9 cellular contexts compared by ENCODE assay signal in the genomic region with DNA sequence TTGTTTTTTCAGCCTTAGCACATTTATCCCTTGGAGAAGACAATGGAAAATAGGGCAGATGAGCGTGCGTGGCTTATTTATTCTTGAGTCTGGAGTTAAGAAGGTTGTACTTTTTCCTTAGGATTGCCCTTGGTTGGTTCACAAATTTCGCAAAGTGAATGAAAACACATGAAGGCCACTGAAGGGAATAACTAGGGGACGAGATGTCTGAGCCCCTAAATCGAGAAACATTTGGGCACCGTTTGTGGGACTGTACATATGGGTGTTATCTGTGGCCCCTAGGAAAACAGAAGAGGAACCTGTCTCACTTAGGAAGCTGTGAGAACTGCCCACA. TPM values are rescaled to one million over a fixed set of nuclear protein-coding genes. Genes with fewer than 3 reads are reported as not detected.
DNase-seq lines count a peak whose midpoint lies in the region; ATAC-seq and TF ChIP-seq lines count a peak whose summit lies in the region.
"Had no signal": no experiment of that assay in that cellular context is flagged by ENCODE, and none has a peak within 500 bp of the region (broad histone marks: within the 10 kb centered on the region; RNA-seq: fewer than 3 reads in every experiment).

No MANE protein-coding gene starts in this region.

- no peak overlapping the region for H3K9ac ChIP-seq in skeletal muscle tissue (ENCODE audit: low read depth in 1 of 3, low read length in 3 of 3)

- DNase-seq in NCI-H82 (lab: John Stamatoyannopoulos, UW) (peak; percentile 61), NCI-H82 treated with DMSO at 0.1 percent for 48 hours (lab: John Stamatoyannopoulos, UW; ENCODE audit: unreplicated experiment) (no peak), Peyer's patch (no peak), esophagus squamous epithelium (lab: John Stamatoyannopoulos, UW) (no peak), iPS-NIHi7 (ENCODE audit: extremely low spot score) (no peak), dermis blood vessel endothelial cell (no peak)
- DNase-seq: AML-193 had no signal

- no peak for TF ChIP-seq CTCF in Peyer's patch (IDR thresholded peaks at IDR 0.05)
- no peak for TF ChIP-seq CTCF in esophagus squamous epithelium (IDR thresholded peaks at IDR 0.05)

- H3K36me3 ChIP-seq in Peyer's patch (no peaks in the 10 kb centered on the region), esophagus squamous epithelium (no peaks in the 10 kb centered on the region), skeletal muscle tissue (ENCODE audit: control insufficient read depth in 3 of 3, insufficient read depth in 3 of 3, low read length in 3 of 3) (no peaks in the 10 kb centered on the region)

- H3K27ac ChIP-seq in Peyer's patch (no peak overlapping the region), esophagus squamous epithelium (peak overlapping the region in 1 of 4 donors; percentile 79), skeletal muscle tissue (ENCODE audit: low read depth, low read length) (no peak overlapping the region)

- H3K4me1 ChIP-seq in Peyer's patch (peaks cover 3 to 25% (median 7%) of the 10 kb centered on the region in 4 donors), esophagus squamous epithelium (peaks cover 11 to 52% (median 14%) of the 10 kb centered on the region in 3 donors), skeletal muscle tissue (ENCODE audit: control insufficient read depth in 3 of 3, insufficient read depth in 3 of 3, low read length in 3 of 3) (peaks cover 6 to 30% (median 23%) of the 10 kb centered on the region in 3 donors)

- no peak for ATAC-seq in HG03439 (IDR thresholded peaks at IDR 0.05; ENCODE audit: unreplicated experiment)

- H3K27me3 ChIP-seq in Peyer's patch (no peaks in the 10 kb centered on the region), esophagus squamous epithelium (no peaks in the 10 kb centered on the region), skeletal muscle tissue (ENCODE audit: control insufficient read depth in 3 of 3, insufficient read depth in 3 of 3, low read length in 3 of 3) (peaks cover 0 to 25% (median 20%) of the 10 kb centered on the region in 3 donors)

- H3K9me3 ChIP-seq in Peyer's patch (no peaks in the 10 kb centered on the region), esophagus squamous epithelium (no peaks in the 10 kb centered on the region), skeletal muscle tissue (ENCODE audit: control insufficient read depth in 3 of 3, low read length in 3 of 3) (no peaks in the 10 kb centered on the region)

- H3K4me3 ChIP-seq in Peyer's patch: peak overlapping the region; percentile 34 to 53 (median 41)
- peak overlapping the region; percentile 38 to 65 (median 48) for H3K4me3 ChIP-seq in esophagus squamous epithelium
- H3K4me3 ChIP-seq in skeletal muscle tissue (ENCODE audit: low read length in 3 of 3): peak overlapping the region in 2 of 3 donors; percentile 64 to 67

- TF ChIP-seq POLR2A in Peyer's patch (IDR thresholded peaks at IDR 0.05): no peak
- no peak for TF ChIP-seq POLR2A in esophagus squamous epithelium (IDR thresholded peaks at IDR 0.05)

- 32 to 44% methylated on average over 6 of the region's 6 CpGs for WGBS in esophagus squamous epithelium, 2 donors

- intact Hi-C loops in esophagus squamous epithelium (cut with DNase I): loop anchor here (5.0 kb wide), 1 partner anchor 39 kb away; no protein-coding TSS in a partner anchor

RNA-seq across cellular contexts. Expression of gene TRIM27, which starts 19.4 kb away (rescaled TPM):
- total RNA-seq in Peyer's patch (10 to 100 TPM; 52.2 to 71.4 (median 64.2) TPM), esophagus squamous epithelium (10 to 100 TPM; 25.0 to 51.9 (median 30.9) TPM), skeletal muscle tissue (62.1 TPM), dermis blood vessel endothelial cell (72.9 and 83.0 TPM in 2 replicates)
